ENCODE assay signal across 2 cellular contexts in the genomic region with DNA sequence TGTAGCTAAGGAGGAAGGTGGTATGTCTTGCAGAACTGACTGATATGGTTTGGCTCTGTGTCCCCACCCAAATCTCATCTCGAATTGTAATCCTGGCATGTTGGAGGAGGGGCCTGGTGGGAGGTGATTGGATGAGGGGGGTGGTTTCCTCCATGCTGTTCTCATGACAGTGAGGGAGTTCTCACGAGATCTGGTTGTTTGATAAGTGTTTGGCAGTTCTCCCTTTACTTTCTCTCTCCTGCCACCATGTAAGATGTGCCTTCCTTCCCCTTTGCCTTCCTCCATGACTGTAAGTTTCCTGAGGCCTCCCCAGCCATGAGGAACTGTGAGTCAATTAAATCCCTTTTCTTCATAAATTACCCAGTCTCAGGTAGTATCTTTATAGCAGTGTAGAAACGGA.
TF ChIP-seq lines count a peak whose summit lies in the region.

No MANE protein-coding gene starts in this region.

TF ChIP-seq in K562, 482 proteins besides CTCF, POLR2A, EP300 and RAD21:
- peak; percentile 65; the same call in 1 of the 2 replicates for TF ChIP-seq CHD2 (IDR thresholded peaks at IDR 0.05; ENCODE audit: low read depth, low read length)
- TF ChIP-seq ZFP36 (IDR thresholded peaks at IDR 0.05; ENCODE audit: low read depth, low read length, partially characterized antibody) = peak; percentile 52

TF ChIP-seq in H1, 55 proteins besides CTCF, POLR2A, EP300 and RAD21:
- TF ChIP-seq CHD2 (IDR thresholded peaks at IDR 0.05; ENCODE audit: low read length) = peak; percentile 44; the same call in 1 of the 2 replicates
